2 cellular contexts compared by ENCODE assay signal in genomic region chr15:56972426-56972825, GRCh38.
TF ChIP-seq lines count a peak whose summit lies in the region.

No MANE protein-coding gene starts in this region.

TF ChIP-seq in GM23338, 12 proteins besides CTCF, POLR2A, EP300 and RAD21 (continued from another document):
- no peak for TF ChIP-seq REST (IDR thresholded peaks at IDR 0.05; ENCODE audit: unreplicated experiment)
- no peak for TF ChIP-seq EZH2phosphoT487 (IDR thresholded peaks at IDR 0.05; ENCODE audit: unreplicated experiment)
- TF ChIP-seq CREB1 (CRISPR knock-in tag; IDR thresholded peaks at IDR 0.05; ENCODE audit: low read depth): no peak
- no peak for TF ChIP-seq POLR2AphosphoS5 (IDR thresholded peaks at IDR 0.05; ENCODE audit: low read depth)
- no peak for TF ChIP-seq ETS1 (IDR thresholded peaks at IDR 0.05)

TF ChIP-seq in GM12878, 131 proteins besides CTCF, POLR2A, EP300 and RAD21 (continued from another document):
- no peak for TF ChIP-seq ELK1 (IDR thresholded peaks at IDR 0.05; ENCODE audit: low read depth, low read length)
- TF ChIP-seq SREBF1 (IDR thresholded peaks at IDR 0.05; ENCODE audit: low read length): no peak
- no peak for TF ChIP-seq CBFB (IDR thresholded peaks at IDR 0.05; ENCODE audit: low read depth)
- no peak for TF ChIP-seq RELB (IDR thresholded peaks at IDR 0.05; ENCODE audit: low read depth)
- TF ChIP-seq RELA (IDR thresholded peaks at IDR 0.05; ENCODE audit: borderline replicate concordance, partially characterized antibody): no peak
- TF ChIP-seq, protein P1, sequence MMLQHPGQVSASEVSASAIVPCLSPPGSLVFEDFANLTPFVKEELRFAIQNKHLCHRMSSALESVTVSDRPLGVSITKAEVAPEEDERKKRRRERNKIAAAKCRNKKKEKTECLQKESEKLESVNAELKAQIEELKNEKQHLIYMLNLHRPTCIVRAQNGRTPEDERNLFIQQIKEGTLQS (IDR thresholded peaks at IDR 0.05; ENCODE audit: borderline replicate concordance, extremely low read depth, low read depth, low read length): no peak
